19 cellular contexts compared by ENCODE assay signal in the genomic region with DNA sequence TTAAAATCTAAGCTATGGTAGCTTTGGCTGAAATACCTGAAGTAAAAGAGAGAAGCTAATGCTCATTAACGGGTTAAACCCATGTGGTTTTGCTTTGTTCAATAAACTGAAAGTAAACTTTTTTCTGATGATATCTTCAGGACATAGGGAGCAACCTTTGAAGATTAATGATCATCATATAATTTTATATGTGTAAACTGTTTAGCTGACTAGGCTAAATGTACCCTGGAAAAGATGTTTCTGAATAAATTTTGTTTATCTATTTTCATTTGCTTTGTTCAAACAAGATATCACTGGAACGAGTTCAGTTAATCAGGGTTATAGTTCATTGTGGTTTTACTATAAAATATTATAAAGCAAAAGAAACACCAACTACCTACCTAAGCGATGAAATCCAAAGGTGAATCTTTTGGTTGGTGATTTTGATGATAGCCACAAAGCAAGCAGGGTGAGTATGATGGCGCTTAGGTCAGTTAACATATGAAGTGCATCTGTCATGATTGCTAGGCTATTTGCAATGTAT. TPM values are rescaled to one million over a fixed set of nuclear protein-coding genes. Genes with fewer than 3 reads are reported as not detected.
DNase-seq lines count a peak whose midpoint lies in the region; ATAC-seq, FAIRE-seq and TF ChIP-seq lines count a peak whose summit lies in the region.
"Had no signal": no experiment of that assay in that cellular context is flagged by ENCODE, and none has a peak within 500 bp of the region (broad histone marks: within the 10 kb centered on the region; RNA-seq: fewer than 3 reads in every experiment).

No MANE protein-coding gene starts in this region.

- H3K79me1 ChIP-seq in IMR-90 (ENCODE audit: low read depth in 1 of 2, low read length in 2 of 2): no peaks in the 10 kb centered on the region

- no peak overlapping the region for H3K27ac Mint-ChIP-seq in endothelial cell (ENCODE audit: unreplicated experiment)
- H3K27ac Mint-ChIP-seq: CD14-positive monocyte; CD4-positive, alpha-beta memory T cell; H9 had no signal

- no peak overlapping the region for H4K8ac ChIP-seq in IMR-90 (ENCODE audit: low read depth in 2 of 2, low read length in 2 of 2)

- TF ChIP-seq RAD21 in IMR-90 (IDR thresholded peaks at IDR 0.05; ENCODE audit: low read length): no peak
- TF ChIP-seq RAD21 in K562 (CRISPR knock-in tag; conservative IDR thresholded peaks at IDR 0.05 in 1 of 2, IDR thresholded peaks at IDR 0.05 in 1 of 2): no peak

- no peak for FAIRE-seq in K562 (lab: Jason Lieb, UNC)
- FAIRE-seq: A204.1, GM12892, GM18507, HTR-8/SVneo had no signal

- no peak overlapping the region for H4K5ac ChIP-seq in IMR-90 (ENCODE audit: low read depth, low read length)

- no peak for TF ChIP-seq CTCF in IMR-90 (conservative IDR thresholded peaks at IDR 0.05; ENCODE audit: low read depth, low read length)
- no peak for TF ChIP-seq CTCF in OCI-LY3 (IDR thresholded peaks at IDR 0.05; ENCODE audit: low read depth, low read length)
- TF ChIP-seq CTCF in K562 (IDR thresholded peaks at IDR 0.05 in 2 of 3, conservative IDR thresholded peaks at IDR 0.05 in 1 of 3; ENCODE audit: insufficient read depth in 2 of 3, low read depth in 1 of 3, low read length in 3 of 3): no peak
- TF ChIP-seq CTCF in prostate gland (IDR thresholded peaks at IDR 0.05): no peak
- no peak for TF ChIP-seq CTCF in endothelial cell (IDR thresholded peaks at IDR 0.05; ENCODE audit: unreplicated experiment)

- POLR2A ChIA-PET in IMR-90 (lab: Charles Lee; ENCODE audit: unreplicated experiment): no interaction called here
- POLR2A ChIA-PET in K562 (lab: Yijun Ruan, JAX): no interaction called here

- H3K9ac ChIP-seq in IMR-90 (ENCODE audit: low read depth, low read length) (no peak overlapping the region), OCI-LY3 (ENCODE audit: low read length) (no peak overlapping the region), K562 (ENCODE audit: insufficient read depth in 1 of 2, low read depth in 2 of 2, low read length in 2 of 2) (no peak overlapping the region)

- TF ChIP-seq POLR2A in IMR-90 (IDR thresholded peaks at IDR 0.05; ENCODE audit: low read depth, low read length) (no peak), K562 (conservative IDR thresholded peaks at IDR 0.05) (no peak), prostate gland (IDR thresholded peaks at IDR 0.05) (no peak)

- H2AFZ ChIP-seq in IMR-90 (replicated peaks; ENCODE audit: low read length, poor library complexity) (no peak overlapping the region), OCI-LY3 (ENCODE audit: low read depth, low read length) (no peak overlapping the region), K562 (ENCODE audit: low read depth, low read length) (no peak overlapping the region)

- H3K4me2 ChIP-seq in IMR-90 (ENCODE audit: low read depth, low read length) (no peak overlapping the region), OCI-LY3 (ENCODE audit: low read length) (peak overlapping the region; percentile 10; the same call in 1 of the 2 replicates), K562 (ENCODE audit: insufficient read depth, low read length) (no peak overlapping the region)

- no peak for DNase-seq in IMR-90
- no peak for DNase-seq in K562 (ENCODE audit: extremely low read depth in 1 of 4, low spot score in 3 of 4)
- DNase-seq in prostate gland (ENCODE audit: low spot score): no peak
- DNase-seq in NCI-H345 treated with DMSO at 0.1 percent for 48 hours (lab: John Stamatoyannopoulos, UW; ENCODE audit: unreplicated experiment): no peak
- no peak for DNase-seq in endothelial cell (ENCODE audit: low spot score)
- no peak for DNase-seq in SJCRH30
- DNase-seq: AML-193; CD4-positive, alpha-beta memory T cell; DMS153; DMS79; GDM1; GOT3; H9 had no signal

- no peak overlapping the region for H2AK5ac ChIP-seq in IMR-90 (ENCODE audit: low read depth, low read length)

- H3K4me3 ChIP-seq in IMR-90 (ENCODE audit: insufficient read depth, low read depth, low read length): no peak overlapping the region
- H3K4me3 ChIP-seq in OCI-LY3 (ENCODE audit: low read length): no peak overlapping the region
- no peak overlapping the region for H3K4me3 ChIP-seq in K562
- H3K4me3 ChIP-seq in prostate gland: no peak overlapping the region
- H3K4me3 ChIP-seq in SJCRH30: no peak overlapping the region

- H3K27ac ChIP-seq in IMR-90 (ENCODE audit: insufficient read depth, low read length) (no peak overlapping the region), OCI-LY3 (ENCODE audit: low read length) (no peak overlapping the region), K562 (ENCODE audit: extremely low read depth, low read depth, low read length) (no peak overlapping the region), prostate gland (peak overlapping the region; percentile 21 to 95), SJCRH30 (no peak overlapping the region)

- ATAC-seq in IMR-90 (ENCODE audit: low read depth) (no peak), K562 (no peak)

- no peak overlapping the region for H2BK120ac ChIP-seq in IMR-90 (ENCODE audit: low read depth, low read length)

- H4K20me1 ChIP-seq in IMR-90 (ENCODE audit: insufficient read depth, low read length): no peaks in the 10 kb centered on the region
- H4K20me1 ChIP-seq in OCI-LY3 (ENCODE audit: insufficient read depth, low read length): no peaks in the 10 kb centered on the region
- H4K20me1 ChIP-seq in K562 (replicated peaks; ENCODE audit: control insufficient read depth, insufficient read depth, low read length): no peaks in the 10 kb centered on the region

- CTCF ChIA-PET in IMR-90 (lab: Yijun Ruan, JAX): no interaction called here
- CTCF ChIA-PET in K562 (lab: Yijun Ruan, JAX; ENCODE audit: low intra/inter-chr PET ratio): no interaction called here

- TF ChIP-seq EP300 in K562 (IDR thresholded peaks at IDR 0.05; ENCODE audit: low read length): no peak

- no peak overlapping the region for H3K4ac ChIP-seq in IMR-90 (ENCODE audit: low read depth, low read length)

- intact Hi-C loops in IMR-90 (cut with micrococcal nuclease): no loop called here
- intact Hi-C loops in K562 (cut with micrococcal nuclease): no loop called here
- intact Hi-C loops in prostate gland (cut with DNase I): no loop called here

- no peaks in the 10 kb centered on the region for H3K27me3 Mint-ChIP-seq in endothelial cell (ENCODE audit: unreplicated experiment)
- H3K27me3 Mint-ChIP-seq: CD4-positive, alpha-beta memory T cell had no signal

- no peaks in the 10 kb centered on the region for H3K4me1 Mint-ChIP-seq in endothelial cell (ENCODE audit: unreplicated experiment)
- H3K4me1 Mint-ChIP-seq: CD14-positive monocyte; CD4-positive, alpha-beta memory T cell had no signal

- H3K9me3 ChIP-seq in IMR-90 (ENCODE audit: control insufficient read depth, insufficient read depth, low read length): no peaks in the 10 kb centered on the region
- H3K9me3 ChIP-seq in OCI-LY3 (ENCODE audit: insufficient read depth, low read length): no peaks in the 10 kb centered on the region
- H3K9me3 ChIP-seq in K562 (replicated peaks; ENCODE audit: control insufficient read depth, insufficient read depth, low read depth, low read length): no peaks in the 10 kb centered on the region
- no peaks in the 10 kb centered on the region for H3K9me3 ChIP-seq in prostate gland
- H3K9me3 ChIP-seq in SJCRH30 (replicated peaks): no peaks in the 10 kb centered on the region

- no peak overlapping the region for H3K18ac ChIP-seq in IMR-90 (ENCODE audit: low read depth, low read length)

- no peak overlapping the region for H2BK15ac ChIP-seq in IMR-90 (ENCODE audit: low read depth, low read length)

- in situ Hi-C loops in IMR-90 (cut with MboI; ENCODE audit: low sequenced_read_pairs): loop anchor here (5.0 kb wide), 1 partner anchor 34 kb away; no protein-coding TSS in a partner anchor
- in situ Hi-C loops in K562 (cut with MboI): no loop called here

- peaks cover 8% of the 10 kb centered on the region; the same call in 1 of the 2 replicates for H3K36me3 ChIP-seq in IMR-90 (ENCODE audit: control insufficient read depth, insufficient read depth, low read length)
- no peaks in the 10 kb centered on the region for H3K36me3 ChIP-seq in OCI-LY3 (replicated peaks; ENCODE audit: low read depth, low read length)
- H3K36me3 ChIP-seq in K562 (ENCODE audit: control insufficient read depth, insufficient read depth, low read length): no peaks in the 10 kb centered on the region
- no peaks in the 10 kb centered on the region for H3K36me3 ChIP-seq in prostate gland
- no peaks in the 10 kb centered on the region for H3K36me3 ChIP-seq in SJCRH30

- no peak overlapping the region for H4K91ac ChIP-seq in IMR-90 (ENCODE audit: insufficient read depth, low read depth, low read length)

- no peak overlapping the region for H2BK5ac ChIP-seq in IMR-90 (ENCODE audit: low read depth, low read length, poor library complexity, severe bottlenecking)

- no TSS peak for BruUV-seq in IMR-90 (replicated peaks; lab: Mats Ljungman, UMichigan)
- BruUV-seq in K562 (replicated peaks; lab: Mats Ljungman, UMichigan): no TSS peak

- H3K79me2 ChIP-seq in OCI-LY3 (ENCODE audit: low read length) (no peaks in the 10 kb centered on the region), K562 (ENCODE audit: control insufficient read depth, insufficient read depth, low read length) (no peaks in the 10 kb centered on the region)

- H3K14ac ChIP-seq in IMR-90 (replicated peaks; ENCODE audit: low read depth, low read length): no peak overlapping the region

- no peaks in the 10 kb centered on the region for H3K36me3 Mint-ChIP-seq in endothelial cell (ENCODE audit: low read depth, unreplicated experiment)
- H3K36me3 Mint-ChIP-seq: CD14-positive monocyte had no signal

- no peak overlapping the region for H2BK20ac ChIP-seq in IMR-90 (ENCODE audit: low read depth, low read length)

- no peak overlapping the region for H3K56ac ChIP-seq in IMR-90 (ENCODE audit: extremely low read depth, insufficient read depth, low read length)

- no CpG with 5 or more reads among the region's 4 CpGs for WGBS in IMR-90 (ENCODE audit: extremely low coverage in 2 of 2, insufficient read length in 1 of 2), 2 experiments
- 3% methylated on average over 4 of the region's 4 CpGs for WGBS in K562 (ENCODE audit: insufficient coverage, low coverage, missing lambda C conversion rate)
- WGBS in prostate gland: 29% methylated on average over 4 of the region's 4 CpGs

- H3K4me1 ChIP-seq in IMR-90 (ENCODE audit: control insufficient read depth, insufficient read depth, low read length) (no peaks in the 10 kb centered on the region), OCI-LY3 (ENCODE audit: low read length) (no peaks in the 10 kb centered on the region), K562 (replicated peaks in 1 of 2; ENCODE audit: control insufficient read depth in 2 of 2, insufficient read depth in 2 of 2, low read length in 2 of 2) (no peaks in the 10 kb centered on the region), prostate gland (replicated peaks) (peaks cover 14% of the 10 kb centered on the region), SJCRH30 (no peaks in the 10 kb centered on the region)

- no peak overlapping the region for H3K4me3 Mint-ChIP-seq in endothelial cell (ENCODE audit: unreplicated experiment)
- H3K4me3 Mint-ChIP-seq: CD14-positive monocyte; CD4-positive, alpha-beta memory T cell; H9 had no signal

- H3K9me1 ChIP-seq in IMR-90 (ENCODE audit: insufficient read depth, low read length) (no peaks in the 10 kb centered on the region), K562 (ENCODE audit: control insufficient read depth, insufficient read depth, low read length) (no peaks in the 10 kb centered on the region)

- H3K9me3 Mint-ChIP-seq in endothelial cell (ENCODE audit: unreplicated experiment): no peaks in the 10 kb centered on the region
- H3K9me3 Mint-ChIP-seq: CD14-positive monocyte; CD4-positive, alpha-beta memory T cell; H9 had no signal

- no peak overlapping the region for H2AK9ac ChIP-seq in IMR-90 (replicated peaks; ENCODE audit: low read depth, low read length, poor library complexity)

- dilution Hi-C loops in IMR-90 (cut with HindIII; ENCODE audit: low sequenced_read_pairs, unreplicated experiment): no loop called here

- no peaks in the 10 kb centered on the region for H3K27me3 ChIP-seq in IMR-90 (ENCODE audit: control insufficient read depth, insufficient read depth, low read length)
- no peaks in the 10 kb centered on the region for H3K27me3 ChIP-seq in OCI-LY3 (ENCODE audit: low read depth, low read length)
- peaks cover 0 to 14% of the 10 kb centered on the region in 2 experiments; a peak in 4 of 5 replicates for H3K27me3 ChIP-seq in K562 (ENCODE audit: control insufficient read depth in 2 of 2, insufficient read depth in 2 of 2, low read length in 2 of 2)
- H3K27me3 ChIP-seq in prostate gland (replicated peaks; ENCODE audit: insufficient read depth): no peaks in the 10 kb centered on the region
- no peaks in the 10 kb centered on the region for H3K27me3 ChIP-seq in SJCRH30

- no peak overlapping the region for H3K23ac ChIP-seq in IMR-90 (ENCODE audit: low read depth, low read length)

RNA-seq across cellular contexts. Expression of gene SLC30A4, which starts 11.7 kb away (rescaled TPM):
- total RNA-seq in IMR-90 (2012; rRNA removed) (5.6 and 7.5 TPM in 2 replicates), K562 (2014; rRNA removed) (0.24 and 0.32 TPM in 2 replicates), K562 (2014; rRNA removed; fragmentation: Illumina TruSeq; extraction: Trizol) (0.35 and 0.73 TPM in 2 replicates), K562 (2015; rRNA removed; fragmentation: Illumina TruSeq; extraction: Trizol) (0.30 and 0.36 TPM in 2 replicates), K562 (2021) (0.47 and 0.56 TPM in 2 replicates), prostate gland (100 to 1,000 TPM in 1 of 2 donors, 10 to 100 TPM in 1; 42.9 to 233 TPM), endothelial cell (ENCODE audit: unreplicated experiment) (0.64 TPM)
- polyA plus RNA-seq in IMR-90 (2012; rRNA removed) (2.0 and 2.1 TPM in 2 replicates), K562 (2011; rRNA removed) (0.15 and 0.47 TPM in 2 replicates), K562 (2014; fragmentation: Illumina TruSeq; extraction: Trizol) (0.22 and 0.40 TPM in 2 replicates), K562 (2014; fragmentation: Nextera tagmentation; extraction: Ambion mirVana) (under 1 TPM; 0.21 to 0.30 TPM), K562 (2014; rRNA removed) (0.25 and 0.42 TPM in 2 replicates)
- 1.2 and 1.9 TPM in 2 replicates for polyA plus RNA-seq in IMR-90 (2012; cell fraction: cytosol; rRNA removed)
- 0.55 and 2.0 TPM in 2 replicates for polyA plus RNA-seq in IMR-90 (2012; cell fraction: nucleus; rRNA removed; ENCODE audit: low replicate concordance)
- total RNA-seq in K562 (2011; cell fraction: chromatin; rRNA removed; ENCODE audit: low replicate concordance): 1.1 TPM in 2 replicates
- total RNA-seq in K562 (2011; cell fraction: nucleolus; rRNA removed): 0.53 and 1.0 TPM in 2 replicates
- 0.73 and 1.3 TPM in 2 replicates for total RNA-seq in K562 (2011; cell fraction: nucleoplasm; rRNA removed)
- polyA plus RNA-seq in K562 (2011; cell fraction: cytosol; rRNA removed): 0.19 and 0.24 TPM in 2 replicates
- polyA plus RNA-seq in K562 (2011; cell fraction: nucleus; rRNA removed): 0.04 and 0.28 TPM in 2 replicates
- polyA plus RNA-seq in K562 (2012): 0.34 and 0.43 TPM in 2 replicates
- 0.39 and 0.60 TPM in 2 replicates for polyA minus RNA-seq in K562 (2011; rRNA and poly(A)+ RNA removed)
- 0.38 TPM in 1 of 2 replicates, not detected in the other for polyA minus RNA-seq in K562 (2011; cell fraction: cytosol; rRNA and poly(A)+ RNA removed)
- polyA minus RNA-seq in K562 (2011; cell fraction: nucleus; rRNA and poly(A)+ RNA removed): 0.11 and 0.13 TPM in 2 replicates
- 4.4 and 5.0 TPM in 2 replicates for total RNA-seq in SJCRH30 (2014; rRNA removed; shearing (Covaris generic))
- total RNA-seq: H9 had no signal

Comparison
In these comparisons a context has a peak if more than half of its experiments do, and no peak if none do; other contexts are left out.
1. H3K27ac ChIP-seq: peak in prostate gland (2 of 2); none in IMR-90 (single experiment), OCI-LY3 (single experiment), K562 (single experiment) and SJCRH30 (single experiment).